2 cellular contexts compared by ENCODE assay signal in genomic region chr5:141477169-141477568, GRCh38.
TF ChIP-seq lines count a peak whose summit lies in the region.

No MANE protein-coding gene starts in this region.

TF ChIP-seq in SK-N-SH, 30 proteins besides CTCF, POLR2A, EP300 and RAD21:
- TF ChIP-seq PBX3 (IDR thresholded peaks at IDR 0.05), result no peak
- no peak for TF ChIP-seq ZBTB33 (IDR thresholded peaks at IDR 0.05; ENCODE audit: borderline replicate concordance, low read depth)
- TF ChIP-seq JUND (IDR thresholded peaks at IDR 0.05), result no peak
- no peak for TF ChIP-seq MEF2A (IDR thresholded peaks at IDR 0.05; ENCODE audit: borderline replicate concordance, low read depth)
- no peak for TF ChIP-seq FOXM1 (IDR thresholded peaks at IDR 0.05; ENCODE audit: low read depth)
- TF ChIP-seq MXI1 (IDR thresholded peaks at IDR 0.05; ENCODE audit: low read depth, low read length), result no peak
- no peak for TF ChIP-seq TAF1 (IDR thresholded peaks at IDR 0.05; ENCODE audit: borderline replicate concordance, low read depth, low read length)
- TF ChIP-seq RXRA (IDR thresholded peaks at IDR 0.05; ENCODE audit: borderline replicate concordance, low read depth), result no peak
- no peak for TF ChIP-seq NFIC (IDR thresholded peaks at IDR 0.05; ENCODE audit: borderline replicate concordance)
- TF ChIP-seq SMC3 (IDR thresholded peaks at IDR 0.05; ENCODE audit: low read depth, low read length), result no peak
- TF ChIP-seq YY1 (IDR thresholded peaks at IDR 0.05; ENCODE audit: low read depth), result no peak
- TF ChIP-seq RFX5 (IDR thresholded peaks at IDR 0.05; ENCODE audit: low read length), result no peak
- no peak for TF ChIP-seq TCF12 (IDR thresholded peaks at IDR 0.05)
- no peak for TF ChIP-seq POLR2AphosphoS5 (IDR thresholded peaks at IDR 0.05; ENCODE audit: low read depth, low read length)
- TF ChIP-seq FOXJ3 (CRISPR knock-in tag; IDR thresholded peaks at IDR 0.05), result no peak
- TF ChIP-seq CHD2 (IDR thresholded peaks at IDR 0.05; ENCODE audit: low read length, partially characterized antibody), result no peak

TF ChIP-seq in SK-N-SH treated with all-trans-retinoic acid at 6 μM for 48 hours, 23 proteins besides CTCF, POLR2A, EP300 and RAD21 (continued from another document):
- no peak for TF ChIP-seq RARB (CRISPR knock-in tag; IDR thresholded peaks at IDR 0.05)
- TF ChIP-seq TSHZ2 (CRISPR knock-in tag; IDR thresholded peaks at IDR 0.05), result no peak
- TF ChIP-seq PATZ1 (CRISPR knock-in tag; IDR thresholded peaks at IDR 0.05; ENCODE audit: borderline replicate concordance), result no peak
- no peak for TF ChIP-seq ZNF70 (CRISPR knock-in tag; IDR thresholded peaks at IDR 0.05)
